In the genomic region with DNA sequence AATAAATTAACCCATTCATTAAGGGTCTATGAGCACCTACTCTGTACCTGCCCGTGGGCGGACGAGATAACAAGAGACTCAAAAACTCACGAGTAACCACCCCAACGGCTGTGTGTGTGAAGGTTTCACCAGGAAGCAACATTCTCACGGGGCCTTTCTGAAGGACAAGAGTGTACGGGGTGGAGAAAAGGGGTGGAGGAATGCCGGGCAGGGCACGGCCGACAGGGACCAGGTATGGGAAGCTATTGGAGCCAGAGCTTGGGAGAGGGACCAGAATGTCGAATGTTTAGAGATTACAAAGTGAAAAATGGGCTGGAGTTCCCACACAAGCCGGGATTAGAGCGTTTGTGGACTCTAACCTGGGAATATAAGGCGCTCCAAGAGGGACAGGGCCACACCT, we compare ENCODE assay signal across 9 cellular contexts. TPM values are rescaled to one million over a fixed set of nuclear protein-coding genes. Genes with fewer than 3 reads are reported as not detected.
DNase-seq lines count a peak whose midpoint lies in the region; ATAC-seq, FAIRE-seq and TF ChIP-seq lines count a peak whose summit lies in the region.
"Had no signal": no experiment of that assay in that cellular context is flagged by ENCODE, and none has a peak within 500 bp of the region (broad histone marks: within the 10 kb centered on the region; RNA-seq: fewer than 3 reads in every experiment).

No MANE protein-coding gene starts in this region.

- H3K36me3 Mint-ChIP-seq in T-helper 1 cell treated with Interleukin-12 subunit alpha and Interleukin-12 subunit beta and Interleukin-4 antibody, amounts not matched to agents 30 μg/mL and 1 μg/mL, for 36 hours (ENCODE audit: low read depth): peaks cover 3% of the 10 kb centered on the region
- peaks cover 13% of the 10 kb centered on the region for H3K36me3 Mint-ChIP-seq in activated T-helper 17 cell treated with anti-CD3 and anti-CD28 coated beads, Interleukin-2, amount 50 U/mL, for 72 hours (ENCODE audit: low read depth)

- H3K9ac ChIP-seq in kidney (ENCODE audit: low read length in 2 of 2): peak overlapping the region; percentile 4 to 59

- H3K36me3 ChIP-seq in kidney (ENCODE audit: control insufficient read depth in 1 of 2, insufficient read depth in 2 of 2, low read length in 2 of 2): no peaks in the 10 kb centered on the region

- no peak for TF ChIP-seq CTCF in kidney (IDR thresholded peaks at IDR 0.05; ENCODE audit: borderline replicate concordance, extremely low read depth, insufficient read depth)

- H3K27me3 Mint-ChIP-seq in T-helper 1 cell treated with Interleukin-12 subunit alpha and Interleukin-12 subunit beta and Interleukin-4 antibody, amounts not matched to agents 30 μg/mL and 1 μg/mL, for 36 hours (ENCODE audit: low read depth): peaks cover 23% of the 10 kb centered on the region
- no peaks in the 10 kb centered on the region for H3K27me3 Mint-ChIP-seq in activated T-helper 17 cell treated with anti-CD3 and anti-CD28 coated beads, Interleukin-2, amount 50 U/mL, for 72 hours
- H3K27me3 Mint-ChIP-seq in stimulated activated naive CD8-positive, alpha-beta T cell treated with anti-CD3 and anti-CD28 coated beads, Interleukin-15, amount 100 ng/mL, for 72 hours: peaks cover 21% of the 10 kb centered on the region

- H3K4me1 ChIP-seq in kidney (ENCODE audit: control insufficient read depth in 1 of 2, insufficient read depth in 1 of 2, low read depth in 1 of 2, low read length in 2 of 2): peaks cover 19 to 26% of the 10 kb centered on the region in 2 donors

- no peaks in the 10 kb centered on the region for H3K9me3 Mint-ChIP-seq in T-helper 1 cell treated with Interleukin-12 subunit alpha and Interleukin-12 subunit beta and Interleukin-4 antibody, amounts not matched to agents 30 μg/mL and 1 μg/mL, for 36 hours
- no peaks in the 10 kb centered on the region for H3K9me3 Mint-ChIP-seq in activated T-helper 17 cell treated with anti-CD3 and anti-CD28 coated beads, Interleukin-2, amount 50 U/mL, for 72 hours
- no peaks in the 10 kb centered on the region for H3K9me3 Mint-ChIP-seq in stimulated activated naive CD8-positive, alpha-beta T cell treated with anti-CD3 and anti-CD28 coated beads, Interleukin-15, amount 100 ng/mL, for 72 hours

- intact Hi-C loops in kidney (cut with DNase I): no loop called here

- peak overlapping the region; percentile 46 to 68 for H3K27ac ChIP-seq in kidney (ENCODE audit: low read depth in 2 of 2, low read length in 2 of 2)

- ATAC-seq in activated T-helper 17 cell treated with anti-CD3 and anti-CD28 coated beads, Interleukin-2, amount 50 U/mL, for 72 hours (replicated peaks): no peak
- no peak for ATAC-seq in stimulated activated naive CD8-positive, alpha-beta T cell treated with anti-CD3 and anti-CD28 coated beads, Interleukin-15, amount 100 ng/mL, for 72 hours

- H3K4me1 Mint-ChIP-seq in T-helper 1 cell treated with Interleukin-12 subunit alpha and Interleukin-12 subunit beta and Interleukin-4 antibody, amounts not matched to agents 30 μg/mL and 1 μg/mL, for 36 hours (ENCODE audit: low read depth): peaks cover 34% of the 10 kb centered on the region
- H3K4me1 Mint-ChIP-seq in activated T-helper 17 cell treated with anti-CD3 and anti-CD28 coated beads, Interleukin-2, amount 50 U/mL, for 72 hours: peaks cover 31% of the 10 kb centered on the region
- H3K4me1 Mint-ChIP-seq in stimulated activated naive CD8-positive, alpha-beta T cell treated with anti-CD3 and anti-CD28 coated beads, Interleukin-15, amount 100 ng/mL, for 72 hours: peaks cover 67% of the 10 kb centered on the region

- H3K9me3 ChIP-seq in kidney (ENCODE audit: control insufficient read depth in 1 of 2, low read length in 2 of 2): no peaks in the 10 kb centered on the region

- DNase-seq in T-helper 1 cell: no peak
- no peak for DNase-seq in kidney
- DNase-seq in stimulated activated naive CD8-positive, alpha-beta T cell treated with anti-CD3 and anti-CD28 coated beads, Interleukin-15, amount 100 ng/mL, for 72 hours: no peak
- DNase-seq in NCI-H1436 treated with DMSO at 0.1 percent for 48 hours (lab: John Stamatoyannopoulos, UW): no peak
- DNase-seq in dermis blood vessel endothelial cell: no peak
- DNase-seq in NCI-H1436 (lab: John Stamatoyannopoulos, UW): no peak
- DNase-seq: COR-L47 had no signal

- H3K27ac Mint-ChIP-seq in T-helper 1 cell treated with Interleukin-12 subunit alpha and Interleukin-12 subunit beta and Interleukin-4 antibody, amounts not matched to agents 30 μg/mL and 1 μg/mL, for 36 hours: peak overlapping the region; percentile 78
- H3K27ac Mint-ChIP-seq in activated T-helper 17 cell treated with anti-CD3 and anti-CD28 coated beads, Interleukin-2, amount 50 U/mL, for 72 hours: peak overlapping the region; percentile 47
- H3K27ac Mint-ChIP-seq in stimulated activated naive CD8-positive, alpha-beta T cell treated with anti-CD3 and anti-CD28 coated beads, Interleukin-15, amount 100 ng/mL, for 72 hours: no peak overlapping the region

- peak overlapping the region; percentile 66 to 88 for H3K4me3 ChIP-seq in kidney (ENCODE audit: low read length in 2 of 2)

- peak overlapping the region; percentile 96 for H3K4me3 Mint-ChIP-seq in T-helper 1 cell treated with Interleukin-12 subunit alpha and Interleukin-12 subunit beta and Interleukin-4 antibody, amounts not matched to agents 30 μg/mL and 1 μg/mL, for 36 hours
- H3K4me3 Mint-ChIP-seq in activated T-helper 17 cell treated with anti-CD3 and anti-CD28 coated beads, Interleukin-2, amount 50 U/mL, for 72 hours: peak overlapping the region; percentile 83
- H3K4me3 Mint-ChIP-seq in stimulated activated naive CD8-positive, alpha-beta T cell treated with anti-CD3 and anti-CD28 coated beads, Interleukin-15, amount 100 ng/mL, for 72 hours: peak overlapping the region; percentile 92 to 94

- FAIRE-seq in kidney (lab: Jason Lieb, UNC): no peak

RNA-seq across cellular contexts. Expression of a gene that starts 1.6 kb away (rescaled TPM):
- total RNA-seq in activated T-helper 17 cell treated with anti-CD3 and anti-CD28 coated beads, Interleukin-2, amount 50 U/mL, for 72 hours: 10 to 100 TPM; 20.1 to 30.0 TPM
- total RNA-seq in kidney (54.2 TPM), dermis blood vessel endothelial cell (39.0 and 41.0 TPM in 2 replicates)
- polyA plus RNA-seq in kidney (ENCODE audit: insufficient read depth, low read depth, low replicate concordance): 15.8 TPM

Comparison
In these comparisons a context has a peak if more than half of its experiments do, and no peak if none do; other contexts are left out.
1. H3K27ac Mint-ChIP-seq: peak in T-helper 1 cell treated with Interleukin-12 subunit alpha and Interleukin-12 subunit beta and Interleukin-4 antibody, amounts not matched to agents 30 μg/mL and 1 μg/mL, for 36 hours (single experiment) and activated T-helper 17 cell treated with anti-CD3 and anti-CD28 coated beads, Interleukin-2, amount 50 U/mL, for 72 hours (single experiment); none in stimulated activated naive CD8-positive, alpha-beta T cell treated with anti-CD3 and anti-CD28 coated beads, Interleukin-15, amount 100 ng/mL, for 72 hours (0 of 2).
2. Peak in every context shown above with its lines, with median percentiles within 50 percentile points of each other: H3K4me3 Mint-ChIP-seq.